ENCODE assay signal across 26 cellular contexts in genomic region chr12:84572186-84572585, GRCh38.
"Had no signal": no experiment of that assay in that cellular context is flagged by ENCODE, and none has a peak within 500 bp of the region (broad histone marks: within the 10 kb centered on the region; RNA-seq: fewer than 3 reads in every experiment).

No MANE protein-coding gene starts in this region.

- H3K27me3 ChIP-seq: colonic mucosa, dorsolateral prefrontal cortex, heart right ventricle, pancreas, stomach, thyroid gland had no signal

- H3K4me2 ChIP-seq: smooth muscle cell had no signal

- H3K4me3 Mint-ChIP-seq: activated CD4-positive, alpha-beta T cell treated with anti-CD3 and anti-CD28 coated beads for 36 hours; activated CD8-positive, alpha-beta memory T cell treated with anti-CD3 and anti-CD28 coated beads, Interleukin-2, amount 10 ng/mL, durations not matched to agents 7 days and 5 days; activated CD8-positive, alpha-beta T cell treated with anti-CD3 and anti-CD28 coated beads, Interleukin-2, amount 10 ng/mL, durations not matched to agents 7 days and 5 days; activated naive CD4-positive, alpha-beta T cell treated with anti-CD3 and anti-CD28 coated beads, Interleukin-2, amount 50 U/mL, for 24 hours; activated naive CD8-positive, alpha-beta T cell treated with anti-CD3 and anti-CD28 coated beads, Interleukin-2, amount 50 U/mL, for 24 hours; naive B cell; nephron progenitor cell; stimulated activated naive B cell treated with anti-CD40 and anti-IgM and Interleukin-4, amounts not matched to agents 10 μg/mL and 1 μg/mL and 100 μg/mL, for 72 hours; T-helper 2 cell treated with Interferon-gamma antibody and Interleukin-4, amounts not matched to agents 5 μg/mL and 100 μg/mL, for 36 hours had no signal

- H3K36me3 Mint-ChIP-seq: activated CD8-positive, alpha-beta memory T cell treated with anti-CD3 and anti-CD28 coated beads, Interleukin-2, amount 10 ng/mL, durations not matched to agents 7 days and 5 days; activated naive CD4-positive, alpha-beta T cell treated with anti-CD3 and anti-CD28 coated beads, Interleukin-2, amount 50 U/mL, for 24 hours; naive B cell; stimulated activated naive B cell treated with anti-CD40 and anti-IgM and Interleukin-4, amounts not matched to agents 10 μg/mL and 1 μg/mL and 100 μg/mL, for 72 hours had no signal

- DNase-seq: activated CD4-positive, alpha-beta T cell treated with anti-CD3 and anti-CD28 coated beads for 36 hours; activated CD4-positive, CD25-positive, alpha-beta regulatory T cell; activated CD8-positive, alpha-beta memory T cell treated with anti-CD3 and anti-CD28 coated beads, Interleukin-2, amount 10 ng/mL, durations not matched to agents 7 days and 5 days; activated CD8-positive, alpha-beta T cell treated with anti-CD3 and anti-CD28 coated beads, Interleukin-2, amount 10 ng/mL, durations not matched to agents 7 days and 5 days; activated naive CD8-positive, alpha-beta T cell treated with anti-CD3 and anti-CD28 coated beads, Interleukin-2, amount 50 U/mL, for 24 hours; activated T-cell treated with anti-CD3 and anti-CD28 coated beads, Interleukin-2, amount 50 U/mL, for 48 hours; amygdala; colonic mucosa; dorsolateral prefrontal cortex; effector memory CD4-positive, alpha-beta T cell; heart right ventricle; left ventricle myocardium inferior; naive B cell; nephron progenitor cell; pancreas; psoas muscle; stimulated activated CD4-positive, alpha-beta T cell treated with anti-CD3 and anti-CD28 coated beads, Interleukin-1b, Interleukin-23, amount 100 ng/mL, for 48 hours; stimulated activated naive B cell treated with anti-CD40 and anti-IgM and Interleukin-4, amounts not matched to agents 10 μg/mL and 1 μg/mL and 100 μg/mL, for 72 hours; stomach; T-helper 1 cell; thyroid gland had no signal

- ATAC-seq: activated CD4-positive, alpha-beta T cell treated with anti-CD3 and anti-CD28 coated beads for 36 hours; activated CD8-positive, alpha-beta memory T cell treated with anti-CD3 and anti-CD28 coated beads, Interleukin-2, amount 10 ng/mL, durations not matched to agents 7 days and 5 days; activated CD8-positive, alpha-beta T cell treated with anti-CD3 and anti-CD28 coated beads, Interleukin-2, amount 10 ng/mL, durations not matched to agents 7 days and 5 days; activated naive CD8-positive, alpha-beta T cell treated with anti-CD3 and anti-CD28 coated beads, Interleukin-2, amount 50 U/mL, for 24 hours; heart right ventricle; pancreas; psoas muscle; stimulated activated naive B cell treated with anti-CD40 and anti-IgM and Interleukin-4, amounts not matched to agents 10 μg/mL and 1 μg/mL and 100 μg/mL, for 72 hours had no signal

- H3K36me3 ChIP-seq: colonic mucosa, heart right ventricle, left ventricle myocardium inferior, pancreas, stomach, thyroid gland had no signal

- H3K4me3 ChIP-seq: colonic mucosa, dorsolateral prefrontal cortex, heart right ventricle, left ventricle myocardium inferior, lung, pancreas, psoas muscle, smooth muscle cell, stomach, thyroid gland had no signal

- H3K9me3 ChIP-seq: colonic mucosa, pancreas, psoas muscle, thyroid gland had no signal

- H3K4me1 Mint-ChIP-seq: activated CD4-positive, alpha-beta T cell treated with anti-CD3 and anti-CD28 coated beads for 36 hours; activated CD8-positive, alpha-beta memory T cell treated with anti-CD3 and anti-CD28 coated beads, Interleukin-2, amount 10 ng/mL, durations not matched to agents 7 days and 5 days; activated naive CD4-positive, alpha-beta T cell treated with anti-CD3 and anti-CD28 coated beads, Interleukin-2, amount 50 U/mL, for 24 hours; activated naive CD8-positive, alpha-beta T cell treated with anti-CD3 and anti-CD28 coated beads, Interleukin-2, amount 50 U/mL, for 24 hours; naive B cell; nephron progenitor cell; stimulated activated naive B cell treated with anti-CD40 and anti-IgM and Interleukin-4, amounts not matched to agents 10 μg/mL and 1 μg/mL and 100 μg/mL, for 72 hours had no signal

- H3K27ac ChIP-seq: colonic mucosa, dorsolateral prefrontal cortex, heart right ventricle, left ventricle myocardium inferior, pancreas, psoas muscle, stomach, thyroid gland had no signal

- H3K4me1 ChIP-seq: colonic mucosa, heart right ventricle, left ventricle myocardium inferior, pancreas, psoas muscle, stomach, thyroid gland had no signal

- H3K27ac Mint-ChIP-seq: activated CD4-positive, alpha-beta T cell treated with anti-CD3 and anti-CD28 coated beads for 36 hours; activated CD8-positive, alpha-beta memory T cell treated with anti-CD3 and anti-CD28 coated beads, Interleukin-2, amount 10 ng/mL, durations not matched to agents 7 days and 5 days; activated CD8-positive, alpha-beta T cell treated with anti-CD3 and anti-CD28 coated beads, Interleukin-2, amount 10 ng/mL, durations not matched to agents 7 days and 5 days; activated naive CD8-positive, alpha-beta T cell treated with anti-CD3 and anti-CD28 coated beads, Interleukin-2, amount 50 U/mL, for 24 hours; activated T-helper 2 cell treated with anti-CD3 and anti-CD28 coated beads, Interferon-gamma antibody, Interleukin-2, Interleukin-4, amounts not matched to agents 10 μg/mL and 5 μg/mL and 100 μg/mL, durations not matched to agents 14 hours and 24 hours and 36 hours; nephron progenitor cell; stimulated activated naive B cell treated with anti-CD40 and anti-IgM and Interleukin-4, amounts not matched to agents 10 μg/mL and 1 μg/mL and 100 μg/mL, for 72 hours; T-helper 2 cell treated with Interferon-gamma antibody and Interleukin-4, amounts not matched to agents 5 μg/mL and 100 μg/mL, for 36 hours had no signal

- H3K27me3 Mint-ChIP-seq: activated CD4-positive, alpha-beta T cell treated with anti-CD3 and anti-CD28 coated beads for 36 hours; activated CD8-positive, alpha-beta memory T cell treated with anti-CD3 and anti-CD28 coated beads, Interleukin-2, amount 10 ng/mL, durations not matched to agents 7 days and 5 days; activated naive CD4-positive, alpha-beta T cell treated with anti-CD3 and anti-CD28 coated beads, Interleukin-2, amount 50 U/mL, for 24 hours; activated naive CD8-positive, alpha-beta T cell treated with anti-CD3 and anti-CD28 coated beads, Interleukin-2, amount 50 U/mL, for 24 hours; naive B cell; stimulated activated naive B cell treated with anti-CD40 and anti-IgM and Interleukin-4, amounts not matched to agents 10 μg/mL and 1 μg/mL and 100 μg/mL, for 72 hours had no signal
